ENCODE assay signal across 12 cellular contexts in the genomic region with DNA sequence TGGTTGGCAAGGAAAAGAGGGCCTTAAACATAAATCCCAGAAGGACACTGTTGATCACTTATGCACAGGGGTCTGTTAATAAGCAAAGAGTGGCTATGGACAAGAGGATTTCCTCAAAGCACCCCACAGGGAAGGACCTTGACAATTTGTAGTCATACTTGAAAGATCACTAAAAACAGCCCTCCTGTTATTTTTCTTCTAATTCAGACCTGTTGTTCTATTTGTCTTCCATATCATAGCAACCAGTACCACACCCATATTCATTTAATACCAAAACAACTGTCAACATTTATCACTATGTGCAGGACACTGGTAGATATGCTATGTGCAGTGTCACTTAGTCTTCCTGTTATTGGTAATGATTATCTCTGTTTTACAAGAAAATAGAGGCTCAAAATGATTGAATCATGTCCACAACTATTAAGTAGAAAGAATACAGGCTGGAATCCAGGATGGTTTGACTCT. TPM values are rescaled to one million over a fixed set of nuclear protein-coding genes. Genes with fewer than 3 reads are reported as not detected.
DNase-seq lines count a peak whose midpoint lies in the region; ATAC-seq and TF ChIP-seq lines count a peak whose summit lies in the region.
"Had no signal": no experiment of that assay in that cellular context is flagged by ENCODE, and none has a peak within 500 bp of the region (broad histone marks: within the 10 kb centered on the region; RNA-seq: fewer than 3 reads in every experiment).

No MANE protein-coding gene starts in this region.

- H3K27ac Mint-ChIP-seq in chondrocyte (ENCODE audit: unreplicated experiment) (peak overlapping the region; percentile 50), neural progenitor cell (no peak overlapping the region), endodermal cell (no peak overlapping the region)
- H3K27ac Mint-ChIP-seq in naive thymus-derived CD4-positive, alpha-beta T cell: peak overlapping the region in 7 of 9 donors; percentile 28 to 70 (median 51)

- no peaks in the 10 kb centered on the region for H3K9me3 Mint-ChIP-seq in chondrocyte (ENCODE audit: low read depth)
- peaks cover 0 to 3% (median 0%) of the 10 kb centered on the region in 11 donors for H3K9me3 Mint-ChIP-seq in naive thymus-derived CD4-positive, alpha-beta T cell
- peaks cover 2% of the 10 kb centered on the region for H3K9me3 Mint-ChIP-seq in neural progenitor cell
- no peaks in the 10 kb centered on the region for H3K9me3 Mint-ChIP-seq in endodermal cell
- H3K9me3 Mint-ChIP-seq: GM23338 had no signal

- in situ Hi-C loops in IMR-90 (cut with MboI; ENCODE audit: low sequenced_read_pairs): no loop called here

- TF ChIP-seq POLR2A in IMR-90 (IDR thresholded peaks at IDR 0.05; ENCODE audit: low read depth, low read length): no peak

- H3K4me3 ChIP-seq in AG04450 (ENCODE audit: low read depth, low read length) (no peak overlapping the region), IMR-90 (ENCODE audit: insufficient read depth, low read depth, low read length) (no peak overlapping the region), neural progenitor cell (no peak overlapping the region), endodermal cell (ENCODE audit: low read length) (no peak overlapping the region)
- H3K4me3 ChIP-seq in naive thymus-derived CD4-positive, alpha-beta T cell (ENCODE audit: low read length): no peak overlapping the region
- H3K4me3 ChIP-seq: GM23338, pancreas had no signal

- H3K36me3 Mint-ChIP-seq in chondrocyte (ENCODE audit: low read depth) (peaks cover 25% of the 10 kb centered on the region), neural progenitor cell (peaks cover 5% of the 10 kb centered on the region), endodermal cell (ENCODE audit: low read depth) (peaks cover 39% of the 10 kb centered on the region)
- H3K36me3 Mint-ChIP-seq in naive thymus-derived CD4-positive, alpha-beta T cell: peaks cover 0 to 5% (median 3%) of the 10 kb centered on the region in 5 donors

- BruUV-seq in IMR-90 (replicated peaks; lab: Mats Ljungman, UMichigan): no TSS peak

- H4K20me1 ChIP-seq in IMR-90 (ENCODE audit: insufficient read depth, low read length): no peaks in the 10 kb centered on the region
- peaks cover 12% of the 10 kb centered on the region for H4K20me1 ChIP-seq in neural progenitor cell (ENCODE audit: low read depth)

- POLR2A ChIA-PET in AG04450 (lab: Yijun Ruan, JAX): no interaction called here
- POLR2A ChIA-PET in IMR-90 (lab: Charles Lee; ENCODE audit: unreplicated experiment): no interaction called here
- POLR2A ChIA-PET in naive thymus-derived CD4-positive, alpha-beta T cell (lab: Charles Lee): no interaction called here

- TF ChIP-seq CTCF in AG04450 (IDR thresholded peaks at IDR 0.05; ENCODE audit: low read depth, low read length) (no peak), IMR-90 (conservative IDR thresholded peaks at IDR 0.05; ENCODE audit: low read depth, low read length) (no peak), chondrocyte (IDR thresholded peaks at IDR 0.05) (no peak), neural progenitor cell (IDR thresholded peaks at IDR 0.05) (no peak), endodermal cell (conservative IDR thresholded peaks at IDR 0.05) (no peak)

- peaks cover 14% of the 10 kb centered on the region for H3K36me3 ChIP-seq in IMR-90 (ENCODE audit: control insufficient read depth, insufficient read depth, low read length)
- peaks cover 0 to 20% (median 5%) of the 10 kb centered on the region in 3 experiments for H3K36me3 ChIP-seq in naive thymus-derived CD4-positive, alpha-beta T cell (ENCODE audit: control insufficient read depth in 2 of 3, insufficient read depth in 3 of 3, low read length in 3 of 3)
- H3K36me3 ChIP-seq in neural progenitor cell: no peaks in the 10 kb centered on the region
- H3K36me3 ChIP-seq in endodermal cell (ENCODE audit: control insufficient read depth, insufficient read depth, low read length): peaks cover 52% of the 10 kb centered on the region

- dilution Hi-C loops in IMR-90 (cut with HindIII; ENCODE audit: low sequenced_read_pairs, unreplicated experiment): no loop called here

- H3K4me2 ChIP-seq in IMR-90 (ENCODE audit: low read depth, low read length) (no peak overlapping the region), neural progenitor cell (no peak overlapping the region)
- H3K4me2 ChIP-seq: GM23338 had no signal

- no peak overlapping the region for H2BK15ac ChIP-seq in IMR-90 (ENCODE audit: low read depth, low read length)

- 0 out of 2 replicates have a peak overlapping the region, but pooled peaks have one; percentile 12 for H3K14ac ChIP-seq in IMR-90 (replicated peaks; ENCODE audit: low read depth, low read length)

- peaks cover 15 to 51% of the 10 kb centered on the region in 2 experiments for H3K79me1 ChIP-seq in IMR-90 (ENCODE audit: low read depth in 1 of 2, low read length in 2 of 2)

- H2AK5ac ChIP-seq in IMR-90 (ENCODE audit: low read depth, low read length): no peak overlapping the region

- H2BK120ac ChIP-seq in IMR-90 (ENCODE audit: low read depth, low read length): no peak overlapping the region

- intact Hi-C loops in IMR-90 (cut with micrococcal nuclease): no loop called here
- intact Hi-C loops in naive thymus-derived CD4-positive, alpha-beta T cell (cut with micrococcal nuclease): no loop called here

- H3K4me1 Mint-ChIP-seq in chondrocyte (ENCODE audit: low read depth): peaks cover 30% of the 10 kb centered on the region
- peaks cover 3 to 28% (median 25%) of the 10 kb centered on the region in 7 donors for H3K4me1 Mint-ChIP-seq in naive thymus-derived CD4-positive, alpha-beta T cell
- peaks cover 28% of the 10 kb centered on the region for H3K4me1 Mint-ChIP-seq in neural progenitor cell
- H3K4me1 Mint-ChIP-seq in endodermal cell: peaks cover 15% of the 10 kb centered on the region

- no peak overlapping the region for H3K4ac ChIP-seq in IMR-90 (ENCODE audit: low read depth, low read length)

- DNase-seq in AG04450 (ENCODE audit: low read depth, low spot score) (no peak), IMR-90 (no peak), chondrocyte (ENCODE audit: low spot score) (no peak), NCI-H2196 treated with DMSO at 0.1 percent for 48 hours (lab: John Stamatoyannopoulos, UW; ENCODE audit: unreplicated experiment) (no peak), neural progenitor cell (ENCODE audit: low spot score) (no peak), endodermal cell (no peak)
- DNase-seq in naive thymus-derived CD4-positive, alpha-beta T cell: no peak
- no peak for DNase-seq in stimulated activated CD4-positive, alpha-beta T cell treated with anti-CD3 and anti-CD28 coated beads, Interleukin-4, amount 100 ng/mL, for 4 hours
- DNase-seq: activated T-cell treated with anti-CD3 and anti-CD28 coated beads for 4 hours; pancreas; stimulated activated CD4-positive, alpha-beta T cell treated with anti-CD3 and anti-CD28 coated beads, Interleukin-1b, Interleukin-23, amount 100 ng/mL, for 48 hours had no signal

- no peak overlapping the region for H2AFZ ChIP-seq in IMR-90 (replicated peaks; ENCODE audit: low read length, poor library complexity)
- no peak overlapping the region for H2AFZ ChIP-seq in neural progenitor cell (replicated peaks)
- H2AFZ ChIP-seq: GM23338 had no signal

- H2BK5ac ChIP-seq in IMR-90 (ENCODE audit: low read depth, low read length, poor library complexity, severe bottlenecking): no peak overlapping the region

- ATAC-seq in IMR-90 (ENCODE audit: low read depth): no peak
- no peak for ATAC-seq in naive thymus-derived CD4-positive, alpha-beta T cell
- ATAC-seq: GM23338, pancreas had no signal

- H3K18ac ChIP-seq in IMR-90 (ENCODE audit: low read depth, low read length): no peak overlapping the region

- H3K56ac ChIP-seq in IMR-90 (ENCODE audit: extremely low read depth, insufficient read depth, low read length): no peak overlapping the region

- H3F3A ChIP-seq in neural progenitor cell (ENCODE audit: low read depth): peaks cover 26% of the 10 kb centered on the region

- CTCF ChIA-PET in AG04450 (lab: Charles Lee): interaction anchor here (0.6 to 1.4 kb wide), 2 partner anchors 132 to 200 kb away, joined by 3 to 5 read pairs; no protein-coding TSS in a partner anchor
- CTCF ChIA-PET in IMR-90 (lab: Yijun Ruan, JAX): no interaction called here
- CTCF ChIA-PET in naive thymus-derived CD4-positive, alpha-beta T cell (lab: Charles Lee): no interaction called here

- no peak overlapping the region for H3K9ac ChIP-seq in IMR-90 (ENCODE audit: low read depth, low read length)
- H3K9ac ChIP-seq in neural progenitor cell: no peak overlapping the region
- no peak overlapping the region for H3K9ac ChIP-seq in endodermal cell (ENCODE audit: extremely low read depth, low read length, poor library complexity, severe bottlenecking)

- no peak overlapping the region for H2AK9ac ChIP-seq in IMR-90 (replicated peaks; ENCODE audit: low read depth, low read length, poor library complexity)

- H3K23ac ChIP-seq in IMR-90 (ENCODE audit: low read depth, low read length): no peak overlapping the region

- H3K27ac ChIP-seq in AG04450 (ENCODE audit: low read depth, low read length): peak overlapping the region; percentile 3
- no peak overlapping the region for H3K27ac ChIP-seq in IMR-90 (ENCODE audit: insufficient read depth, low read length)
- H3K27ac ChIP-seq in naive thymus-derived CD4-positive, alpha-beta T cell (ENCODE audit: low read depth, low read length): no peak overlapping the region
- H3K27ac ChIP-seq in neural progenitor cell: no peak overlapping the region
- H3K27ac ChIP-seq in endodermal cell (ENCODE audit: low read depth, low read length): no peak overlapping the region

- no peak overlapping the region for H4K91ac ChIP-seq in IMR-90 (ENCODE audit: insufficient read depth, low read depth, low read length)

- no peak for TF ChIP-seq RAD21 in IMR-90 (IDR thresholded peaks at IDR 0.05; ENCODE audit: low read length)

- peaks cover 15% of the 10 kb centered on the region for H3K79me2 ChIP-seq in neural progenitor cell (ENCODE audit: low read depth)

- no peak overlapping the region for H4K8ac ChIP-seq in IMR-90 (ENCODE audit: low read depth in 2 of 2, low read length in 2 of 2)

- H3K4me1 ChIP-seq in IMR-90 (ENCODE audit: control insufficient read depth, insufficient read depth, low read length) (peaks cover 7% of the 10 kb centered on the region; the same call in 1 of the 2 replicates), neural progenitor cell (peaks cover 3% of the 10 kb centered on the region), endodermal cell (ENCODE audit: control insufficient read depth, insufficient read depth, low read length) (no peaks in the 10 kb centered on the region)
- H3K4me1 ChIP-seq in naive thymus-derived CD4-positive, alpha-beta T cell (ENCODE audit: control insufficient read depth in 2 of 2, insufficient read depth in 2 of 2, low read length in 2 of 2): peaks cover 2 to 4% of the 10 kb centered on the region in 2 donors

- H3K27me3 ChIP-seq in AG04450 (ENCODE audit: control insufficient read depth, insufficient read depth, low read length): no peaks in the 10 kb centered on the region
- H3K27me3 ChIP-seq in IMR-90 (ENCODE audit: control insufficient read depth, insufficient read depth, low read length): no peaks in the 10 kb centered on the region
- no peaks in the 10 kb centered on the region for H3K27me3 ChIP-seq in naive thymus-derived CD4-positive, alpha-beta T cell (ENCODE audit: control insufficient read depth in 2 of 2, insufficient read depth in 2 of 2, low read length in 2 of 2)
- no peaks in the 10 kb centered on the region for H3K27me3 ChIP-seq in neural progenitor cell
- H3K27me3 ChIP-seq in endodermal cell (ENCODE audit: control insufficient read depth, insufficient read depth, low read length, poor library complexity, severe bottlenecking): no peaks in the 10 kb centered on the region
- H3K27me3 ChIP-seq: pancreas had no signal

- H2BK20ac ChIP-seq in IMR-90 (ENCODE audit: low read depth, low read length): no peak overlapping the region

- H3K4me3 Mint-ChIP-seq in chondrocyte (ENCODE audit: unreplicated experiment) (no peak overlapping the region), neural progenitor cell (no peak overlapping the region), endodermal cell (no peak overlapping the region)
- H3K4me3 Mint-ChIP-seq in naive thymus-derived CD4-positive, alpha-beta T cell: peak overlapping the region in 1 of 10 donors; percentile 34
- H3K4me3 Mint-ChIP-seq: GM23338 had no signal

- H3K9me3 ChIP-seq in AG04450 (ENCODE audit: control insufficient read depth, insufficient read depth, low read length) (no peaks in the 10 kb centered on the region; the same call in 1 of the 2 replicates), IMR-90 (ENCODE audit: control insufficient read depth, insufficient read depth, low read length) (no peaks in the 10 kb centered on the region), neural progenitor cell (ENCODE audit: low read depth) (no peaks in the 10 kb centered on the region), endodermal cell (ENCODE audit: control insufficient read depth, low read length) (no peaks in the 10 kb centered on the region)
- no peaks in the 10 kb centered on the region for H3K9me3 ChIP-seq in naive thymus-derived CD4-positive, alpha-beta T cell (ENCODE audit: control insufficient read depth in 2 of 3, low read length in 3 of 3)
- H3K9me3 ChIP-seq: pancreas had no signal

- peaks cover 8% of the 10 kb centered on the region for H3K9me1 ChIP-seq in IMR-90 (ENCODE audit: insufficient read depth, low read length)

- H3K27me3 Mint-ChIP-seq in chondrocyte (ENCODE audit: low read depth) (no peaks in the 10 kb centered on the region), neural progenitor cell (ENCODE audit: insufficient read depth, low read depth) (peaks cover 3% of the 10 kb centered on the region), endodermal cell (ENCODE audit: insufficient read depth) (no peaks in the 10 kb centered on the region)
- H3K27me3 Mint-ChIP-seq in naive thymus-derived CD4-positive, alpha-beta T cell: no peaks in the 10 kb centered on the region

- no peak overlapping the region for H4K5ac ChIP-seq in IMR-90 (ENCODE audit: low read depth, low read length)

RNA-seq across cellular contexts. Expression of a gene that starts 3.2 kb away (rescaled TPM):
- polyA plus RNA-seq in AG04450 (2011; rRNA removed): 256 and 325 TPM in 2 replicates
- polyA minus RNA-seq in AG04450 (2011; rRNA and poly(A)+ RNA removed): 234 and 264 TPM in 2 replicates
- total RNA-seq in IMR-90 (2012; rRNA removed): 78.0 and 82.4 TPM in 2 replicates
- polyA plus RNA-seq in IMR-90 (2012; rRNA removed): 380 and 406 TPM in 2 replicates
- polyA plus RNA-seq in IMR-90 (2012; cell fraction: cytosol; rRNA removed): 425 and 634 TPM in 2 replicates
- polyA plus RNA-seq in IMR-90 (2012; cell fraction: nucleus; rRNA removed; ENCODE audit: low replicate concordance): 82.6 and 188 TPM in 2 replicates
- total RNA-seq in chondrocyte: 111 to 204 TPM (median 199 TPM) in 3 replicates
- total RNA-seq in naive thymus-derived CD4-positive, alpha-beta T cell: 10 to 100 TPM; 45.9 to 91.9 (median 60.7) TPM
- polyA plus RNA-seq in naive thymus-derived CD4-positive, alpha-beta T cell: 100 to 1,000 TPM; 246 to 275 TPM
- total RNA-seq in neural progenitor cell (ENCODE audit: low replicate concordance): 73.1 and 106 TPM in 2 replicates
- total RNA-seq in endodermal cell: 100 to 1,000 TPM; 194 to 213 TPM
- polyA plus RNA-seq in endodermal cell (2013, experiment 1 of 2): 214 TPM
- polyA plus RNA-seq in endodermal cell (2013, experiment 2 of 2): 205 TPM

RNA-seq across cellular contexts. Expression of a gene that starts 45.5 kb away (rescaled TPM):
- 15.9 and 26.7 TPM in 2 replicates for polyA plus RNA-seq in AG04450 (2011; rRNA removed)
- 13.2 and 18.9 TPM in 2 replicates for polyA minus RNA-seq in AG04450 (2011; rRNA and poly(A)+ RNA removed)
- 10.0 and 12.5 TPM in 2 replicates for total RNA-seq in IMR-90 (2012; rRNA removed)
- 39.7 and 50.7 TPM in 2 replicates for polyA plus RNA-seq in IMR-90 (2012; rRNA removed)
- polyA plus RNA-seq in IMR-90 (2012; cell fraction: cytosol; rRNA removed): 42.3 and 104 TPM in 2 replicates
- 149 and 281 TPM in 2 replicates for polyA plus RNA-seq in IMR-90 (2012; cell fraction: nucleus; rRNA removed; ENCODE audit: low replicate concordance)
- 49.4 to 128 TPM (median 120 TPM) in 3 replicates for total RNA-seq in chondrocyte
- total RNA-seq in naive thymus-derived CD4-positive, alpha-beta T cell: 10 to 100 TPM in 1 of 5 experiments, 1 to 10 TPM in 2, under 1 TPM in 2; 0.60 to 10.3 (median 6.3) TPM
- 1 to 10 TPM; 1.1 to 1.7 TPM for polyA plus RNA-seq in naive thymus-derived CD4-positive, alpha-beta T cell
- total RNA-seq in neural progenitor cell (ENCODE audit: low replicate concordance): 5.5 and 8.5 TPM in 2 replicates
- total RNA-seq in endodermal cell: 10 to 100 TPM; 19.0 to 41.6 TPM
- polyA plus RNA-seq in endodermal cell (2013, experiment 1 of 2): 31.0 TPM
- 29.1 TPM for polyA plus RNA-seq in endodermal cell (2013, experiment 2 of 2)

Comparison
In these comparisons a context has a peak if more than half of its experiments do, and no peak if none do; other contexts are left out.
1. H3K27ac Mint-ChIP-seq: peak in chondrocyte (single experiment) and naive thymus-derived CD4-positive, alpha-beta T cell (7 of 9); none in neural progenitor cell (single experiment) and endodermal cell (single experiment).